In the genomic region with DNA sequence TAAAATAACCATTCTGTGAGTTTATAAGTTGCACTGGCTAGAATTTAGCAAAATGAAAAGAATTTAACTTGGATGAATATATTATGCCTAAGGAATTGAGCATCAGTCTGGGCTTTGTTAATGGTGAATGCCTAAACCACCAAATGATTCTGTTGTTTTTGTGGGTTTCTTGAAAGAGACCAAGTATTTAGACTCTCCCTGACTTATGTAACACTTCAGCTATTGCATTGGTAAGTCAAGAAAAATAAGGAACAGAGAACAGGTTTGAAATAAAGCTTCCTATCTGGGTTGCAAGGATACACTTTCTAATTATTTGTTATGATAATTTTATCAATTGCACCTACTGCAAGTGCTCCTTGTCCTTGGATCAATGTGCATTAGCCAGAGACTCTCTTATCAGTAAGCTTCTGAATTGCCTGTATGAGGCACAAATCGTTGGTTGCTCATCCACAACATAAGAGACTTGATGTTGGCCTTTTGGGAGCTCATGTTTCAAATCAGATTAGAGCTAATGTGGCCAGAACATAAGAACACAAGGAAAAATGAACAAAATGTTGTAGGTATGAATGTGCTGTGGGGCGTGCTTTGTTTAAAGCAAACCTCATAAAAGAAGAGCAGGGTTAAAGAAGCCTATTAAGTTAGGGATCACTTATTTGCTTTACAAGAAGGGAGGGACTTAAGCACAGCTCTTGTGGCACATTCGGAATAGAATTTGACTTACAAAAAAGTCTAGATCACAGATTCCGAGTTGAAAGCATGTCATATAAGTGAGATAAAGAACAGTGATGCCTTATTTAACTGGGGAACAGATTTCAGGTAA, we compare ENCODE assay signal across 20 cellular contexts. TPM values are rescaled to one million over a fixed set of nuclear protein-coding genes. Genes with fewer than 3 reads are reported as not detected.
A peak's percentile ranks its signal among the peaks of the same experiment; 100 is the strongest.
DNase-seq lines count a peak whose midpoint lies in the region; ATAC-seq and TF ChIP-seq lines count a peak whose summit lies in the region.
"Had no signal": no experiment of that assay in that cellular context is flagged by ENCODE, and none has a peak within 500 bp of the region (broad histone marks: within the 10 kb centered on the region; RNA-seq: fewer than 3 reads in every experiment).

No MANE protein-coding gene starts in this region.

- peaks cover 0 to 7% (median 0%) of the 10 kb centered on the region in 11 experiments; a peak in 1 of 22 replicates for H3K9me3 ChIP-seq in BLaER1 treated with 17β-estradiol and CSF1 and Interleukin-3, amounts not matched to agents 10 nM and 100 nM (replicated peaks in 1 of 11)
- no peaks in the 10 kb centered on the region for H3K9me3 ChIP-seq in WERI-Rb-1 (ENCODE audit: severe bottlenecking)
- no peaks in the 10 kb centered on the region for H3K9me3 ChIP-seq in body of pancreas
- H3K9me3 ChIP-seq: colonic mucosa, upper lobe of right lung had no signal

- peak overlapping the region; percentile 65 to 91 (median 89) for H3K4me2 ChIP-seq in BLaER1 treated with 17β-estradiol and CSF1 and Interleukin-3, amounts not matched to agents 10 nM and 100 nM

- DNase-seq in LNCaP clone FGC (ENCODE audit: low read depth) (peak; percentile 40), SKM-1 treated with dmso at 0.1 percent for 144 hours (lab: John Stamatoyannopoulos, UW; ENCODE audit: unreplicated experiment) (peak; percentile 63), memory B cell (ENCODE audit: low spot score in 2 of 2) (no peak), WERI-Rb-1 (no peak), RKO (ENCODE audit: low spot score) (no peak), body of pancreas (no peak)
- DNase-seq: activated CD4-positive, alpha-beta memory T cell treated with anti-CD3 and anti-CD28 coated beads, Interleukin-2, amount 10 ng/mL, durations not matched to agents 7 days and 5 days; amniotic stem cell; colonic mucosa; DND-41; H9; NCI-H187 treated with DMSO at 0.1 percent for 48 hours; NCI-H748 treated with DMSO at 0.1 percent for 48 hours; nucleus accumbens; Right ventricle myocardium superior; stimulated activated naive CD8-positive, alpha-beta T cell treated with anti-CD3 and anti-CD28 coated beads, Interleukin-15, Interleukin-2, amounts not matched to agents 100 U/mL and 50 U/mL, for 24 hours; T1000; upper lobe of right lung had no signal

- peaks cover 0 to 87% (median 21%) of the 10 kb centered on the region in 11 experiments; a peak in 10 of 22 replicates for H4K20me1 ChIP-seq in BLaER1 treated with 17β-estradiol and CSF1 and Interleukin-3, amounts not matched to agents 10 nM and 100 nM

- H3K4me1 ChIP-seq in BLaER1 treated with 17β-estradiol and CSF1 and Interleukin-3, amounts not matched to agents 10 nM and 100 nM = peaks cover 48 to 100% (median 98%) of the 10 kb centered on the region in 10 experiments
- H3K4me1 ChIP-seq in body of pancreas = peaks cover 43% of the 10 kb centered on the region
- H3K4me1 ChIP-seq: colonic mucosa had no signal

- 38 to 46% methylated on average over 4 of the region's 4 CpGs for WGBS in body of pancreas, 2 donors

- no peak for TF ChIP-seq POLR2A in body of pancreas (IDR thresholded peaks at IDR 0.05)

- peaks cover 41% of the 10 kb centered on the region for H3K4me1 Mint-ChIP-seq in memory B cell
- H3K4me1 Mint-ChIP-seq: activated CD4-positive, alpha-beta memory T cell treated with anti-CD3 and anti-CD28 coated beads, Interleukin-2, amount 10 ng/mL, durations not matched to agents 7 days and 5 days; H9 had no signal

- H3K27me3 Mint-ChIP-seq in memory B cell = no peaks in the 10 kb centered on the region
- H3K27me3 Mint-ChIP-seq: activated CD4-positive, alpha-beta memory T cell treated with anti-CD3 and anti-CD28 coated beads, Interleukin-2, amount 10 ng/mL, durations not matched to agents 7 days and 5 days had no signal

- no peaks in the 10 kb centered on the region for H3K36me3 Mint-ChIP-seq in memory B cell

- ATAC-seq in memory B cell (ENCODE audit: low read depth) = no peak
- ATAC-seq in body of pancreas = no peak
- ATAC-seq: stimulated activated naive CD8-positive, alpha-beta T cell treated with anti-CD3 and anti-CD28 coated beads, Interleukin-15, Interleukin-2, amounts not matched to agents 100 U/mL and 50 U/mL, for 24 hours; upper lobe of right lung had no signal

- H3K4me3 ChIP-seq in BLaER1 treated with 17β-estradiol and CSF1 and Interleukin-3, amounts not matched to agents 10 nM and 100 nM = peak overlapping the region in 5 of 10 experiments; percentile 7 to 31 (median 25); a peak in 2 of 20 replicates
- no peak overlapping the region for H3K4me3 ChIP-seq in LNCaP clone FGC (ENCODE audit: low read depth, low read length)
- no peak overlapping the region for H3K4me3 ChIP-seq in WERI-Rb-1 (ENCODE audit: low read depth, low read length)
- no peak overlapping the region for H3K4me3 ChIP-seq in body of pancreas
- H3K4me3 ChIP-seq: colonic mucosa, upper lobe of right lung had no signal

- peak overlapping the region in 10 of 11 experiments; percentile 29 to 91 (median 81); a peak in 19 of 22 replicates for H3K27ac ChIP-seq in BLaER1 treated with 17β-estradiol and CSF1 and Interleukin-3, amounts not matched to agents 10 nM and 100 nM
- no peak overlapping the region for H3K27ac ChIP-seq in WERI-Rb-1
- H3K27ac ChIP-seq in body of pancreas = no peak overlapping the region
- H3K27ac ChIP-seq: C4-2B, colonic mucosa, upper lobe of right lung had no signal

- H3K9ac ChIP-seq in BLaER1 treated with 17β-estradiol and CSF1 and Interleukin-3, amounts not matched to agents 10 nM and 100 nM = peak overlapping the region in 9 of 11 experiments; percentile 3 to 83 (median 63); a peak in 16 of 22 replicates

- H3K9me3 Mint-ChIP-seq in memory B cell = no peaks in the 10 kb centered on the region
- H3K9me3 Mint-ChIP-seq: activated CD4-positive, alpha-beta memory T cell treated with anti-CD3 and anti-CD28 coated beads, Interleukin-2, amount 10 ng/mL, durations not matched to agents 7 days and 5 days; H9 had no signal

- H3K27ac Mint-ChIP-seq in memory B cell = peak overlapping the region; percentile 14
- H3K27ac Mint-ChIP-seq: activated CD4-positive, alpha-beta memory T cell treated with anti-CD3 and anti-CD28 coated beads, Interleukin-2, amount 10 ng/mL, durations not matched to agents 7 days and 5 days had no signal

- H3K36me3 ChIP-seq in BLaER1 treated with 17β-estradiol and CSF1 and Interleukin-3, amounts not matched to agents 10 nM and 100 nM = peaks cover 0 to 32% (median 17%) of the 10 kb centered on the region in 11 experiments; a peak in 9 of 22 replicates
- H3K36me3 ChIP-seq in WERI-Rb-1 (no peaks in the 10 kb centered on the region), body of pancreas (replicated peaks in 1 of 2; ENCODE audit: insufficient read depth in 1 of 2, low read depth in 2 of 2) (no peaks in the 10 kb centered on the region)
- H3K36me3 ChIP-seq: colonic mucosa, upper lobe of right lung had no signal

- TF ChIP-seq CTCF in LNCaP clone FGC (IDR thresholded peaks at IDR 0.05; ENCODE audit: control insufficient read depth, extremely low read depth, insufficient read depth) (no peak), WERI-Rb-1 (IDR thresholded peaks at IDR 0.05; ENCODE audit: low read depth, low read length) (no peak), body of pancreas (IDR thresholded peaks at IDR 0.05) (no peak)

- no peaks in the 10 kb centered on the region for H3K27me3 ChIP-seq in BLaER1 treated with 17β-estradiol and CSF1 and Interleukin-3, amounts not matched to agents 10 nM and 100 nM
- H3K27me3 ChIP-seq in WERI-Rb-1 (ENCODE audit: insufficient read depth, low read depth, severe bottlenecking) = no peaks in the 10 kb centered on the region
- H3K27me3 ChIP-seq in body of pancreas = no peaks in the 10 kb centered on the region
- H3K27me3 ChIP-seq: colonic mucosa, upper lobe of right lung had no signal

- no peak overlapping the region for H3K4me3 Mint-ChIP-seq in memory B cell
- H3K4me3 Mint-ChIP-seq: activated CD4-positive, alpha-beta memory T cell treated with anti-CD3 and anti-CD28 coated beads, Interleukin-2, amount 10 ng/mL, durations not matched to agents 7 days and 5 days; H9 had no signal

- intact Hi-C loops in body of pancreas (cut with DNase I) = no loop called here

RNA-seq across cellular contexts. Expression of a gene that starts 37.2 kb away (rescaled TPM):
- total RNA-seq in body of pancreas = 10 to 100 TPM in 1 of 2 donors, 1 to 10 TPM in 1; 7.3 to 20.8 TPM

Comparison
In these comparisons a context has a peak if more than half of its experiments do, and no peak if none do; other contexts are left out.
1. H3K27ac ChIP-seq: peak in BLaER1 treated with 17β-estradiol and CSF1 and Interleukin-3, amounts not matched to agents 10 nM and 100 nM (10 of 11); none in WERI-Rb-1 (single experiment) and body of pancreas (0 of 4).
2. DNase-seq: peak in LNCaP clone FGC (single experiment) and SKM-1 treated with dmso at 0.1 percent for 144 hours (single experiment); none in memory B cell (0 of 2), WERI-Rb-1 (single experiment), RKO (single experiment) and body of pancreas (0 of 4).